Comparison of ENCODE assay signal across 1 cellular context in genomic region chr1:229098903-229099578, GRCh38.
TF ChIP-seq lines count a peak whose summit lies in the region.

No MANE protein-coding gene starts in this region.

TF ChIP-seq in HepG2, 621 proteins besides CTCF, POLR2A, EP300 and RAD21 (continued from another document and continues in another):
- TF ChIP-seq STAT6 (CRISPR knock-in tag; IDR thresholded peaks at IDR 0.05; ENCODE audit: borderline replicate concordance) (peak; percentile 85; the same call in 1 of the 2 replicates), NR3C1 (CRISPR knock-in tag; IDR thresholded peaks at IDR 0.05) (no peak), ZBTB20 (CRISPR knock-in tag; IDR thresholded peaks at IDR 0.05; ENCODE audit: borderline replicate concordance, low read depth) (peak; percentile 72; the same call in 1 of the 2 replicates), FOXA3 (CRISPR knock-in tag; IDR thresholded peaks at IDR 0.05) (peak; percentile 90), FOXO1 (CRISPR knock-in tag; IDR thresholded peaks at IDR 0.05) (peak; percentile 95), BRCA1 (CRISPR knock-in tag; IDR thresholded peaks at IDR 0.05) (peak; percentile 91; the same call in 1 of the 2 replicates), SRSF9 (IDR thresholded peaks at IDR 0.05; ENCODE audit: borderline replicate concordance, insufficient read depth, low read depth, low read length, poor library complexity, severe bottlenecking) (no peak), BRD4 (CRISPR knock-in tag; IDR thresholded peaks at IDR 0.05) (peak; percentile 95), FOSL1 (CRISPR knock-in tag; IDR thresholded peaks at IDR 0.05; ENCODE audit: borderline replicate concordance) (no peak), STAG1 (CRISPR knock-in tag; IDR thresholded peaks at IDR 0.05) (peak; percentile 54), CENPBD1 (CRISPR knock-in tag; IDR thresholded peaks at IDR 0.05; ENCODE audit: borderline replicate concordance, low read depth) (no peak), EZH2 (conservative IDR thresholded peaks at IDR 0.05; ENCODE audit: low read depth, low read length) (no peak), GRHL1 (CRISPR knock-in tag; conservative IDR thresholded peaks at IDR 0.05) (no peak), MED8 (CRISPR knock-in tag; IDR thresholded peaks at IDR 0.05; ENCODE audit: insufficient replicate concordance) (no peak), ZNF44 (CRISPR knock-in tag; IDR thresholded peaks at IDR 0.05) (no peak), ZNF616 (CRISPR knock-in tag; IDR thresholded peaks at IDR 0.05; ENCODE audit: low read depth) (no peak), NCOA5 (CRISPR knock-in tag; IDR thresholded peaks at IDR 0.05) (no peak), TARDBP (CRISPR knock-in tag; IDR thresholded peaks at IDR 0.05) (peak; percentile 74), NFKBIZ (CRISPR knock-in tag; IDR thresholded peaks at IDR 0.05) (peak; percentile 40; the same call in 1 of the 2 replicates), SAP130 (CRISPR knock-in tag; IDR thresholded peaks at IDR 0.05; ENCODE audit: low read depth) (peak; percentile 82), ZNF770 (CRISPR knock-in tag; IDR thresholded peaks at IDR 0.05) (peak; percentile 98), ZKSCAN8 (CRISPR knock-in tag; IDR thresholded peaks at IDR 0.05; ENCODE audit: borderline replicate concordance) (peak; percentile 84; the same call in 1 of the 2 replicates), ZNF281 (CRISPR knock-in tag; IDR thresholded peaks at IDR 0.05; ENCODE audit: borderline replicate concordance) (peak; percentile 39; the same call in 1 of the 2 replicates), ARID4A (CRISPR knock-in tag; IDR thresholded peaks at IDR 0.05; ENCODE audit: borderline replicate concordance) (no peak; the same call in 1 of the 2 replicates), HMGA1 (CRISPR knock-in tag; conservative IDR thresholded peaks at IDR 0.05) (no peak), KDM5B (CRISPR knock-in tag; IDR thresholded peaks at IDR 0.05; ENCODE audit: borderline replicate concordance) (peak; percentile 42; the same call in 1 of the 2 replicates), GATA4 (IDR thresholded peaks at IDR 0.05; ENCODE audit: borderline replicate concordance, low read depth) (peak; percentile 64; the same call in 1 of the 2 replicates), ZNF460 (CRISPR knock-in tag; IDR thresholded peaks at IDR 0.05; ENCODE audit: borderline replicate concordance) (no peak; the same call in 1 of the 2 replicates), PTBP1 (IDR thresholded peaks at IDR 0.05; ENCODE audit: low read depth, low read length, poor library complexity, severe bottlenecking) (no peak), ZMYM2 (CRISPR knock-in tag; IDR thresholded peaks at IDR 0.05) (peak; percentile 94), ZNF552 (CRISPR knock-in tag; IDR thresholded peaks at IDR 0.05; ENCODE audit: borderline replicate concordance) (no peak), CCAR2 (optimal IDR thresholded peaks at IDR 0.05; ENCODE audit: low read depth, low read length) (no peak), SRF (IDR thresholded peaks at IDR 0.05; ENCODE audit: low read depth, low read length) (no peak), THRA (CRISPR knock-in tag; IDR thresholded peaks at IDR 0.05; ENCODE audit: borderline replicate concordance) (peak; percentile 89), JUNB (CRISPR knock-in tag; IDR thresholded peaks at IDR 0.05; ENCODE audit: borderline replicate concordance) (no peak), ZFY (CRISPR knock-in tag; IDR thresholded peaks at IDR 0.05) (peak; percentile 75), ZNF34 (CRISPR knock-in tag; IDR thresholded peaks at IDR 0.05; ENCODE audit: borderline replicate concordance) (0 out of 2 replicates have a peak, but pooled peaks have one; percentile 62), ZNF768 (CRISPR knock-in tag; IDR thresholded peaks at IDR 0.05) (no peak), ZNF781 (CRISPR knock-in tag; IDR thresholded peaks at IDR 0.05; ENCODE audit: borderline replicate concordance, not compliant biosample characterization) (peak; percentile 21), ZNF672 (CRISPR knock-in tag; IDR thresholded peaks at IDR 0.05) (no peak)
